Comparison of ENCODE assay signal across 25 cellular contexts in the genomic region with DNA sequence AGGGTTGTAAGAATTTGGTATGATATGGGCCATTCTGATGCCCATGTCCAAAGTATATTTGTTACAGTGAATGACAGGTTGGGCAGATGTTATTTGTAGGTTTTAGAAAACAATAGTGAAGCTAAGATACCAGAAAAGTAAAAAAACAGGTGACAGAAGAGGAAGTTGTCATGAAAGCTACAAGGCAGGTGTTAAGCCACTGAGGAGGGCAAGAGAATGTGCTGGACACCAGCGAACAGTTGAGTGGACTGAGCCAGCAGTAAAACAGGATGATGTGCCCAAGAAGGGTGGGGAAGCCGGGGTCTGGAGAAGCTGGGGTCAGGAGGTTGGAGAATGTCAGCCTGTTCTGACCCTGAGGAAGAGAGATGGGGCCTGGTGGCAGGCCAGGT.
DNase-seq lines count a peak whose midpoint lies in the region; ATAC-seq and TF ChIP-seq lines count a peak whose summit lies in the region.
"Had no signal": no experiment of that assay in that cellular context is flagged by ENCODE, and none has a peak within 500 bp of the region (broad histone marks: within the 10 kb centered on the region; RNA-seq: fewer than 3 reads in every experiment).

No MANE protein-coding gene starts in this region.

- H3K4me3 ChIP-seq in cardiac muscle cell (no peak overlapping the region), psoas muscle (peak overlapping the region; percentile 17), upper lobe of right lung (no peak overlapping the region), A673 (ENCODE audit: low read depth, low read length, poor library complexity, severe bottlenecking) (no peak overlapping the region)
- H3K4me3 ChIP-seq: ascending aorta; BLaER1 treated with 17β-estradiol and CSF1 and Interleukin-3, amounts not matched to agents 10 nM and 100 nM; K562; MG63; thyroid gland had no signal

- intact Hi-C loops in cardiac septum (cut with DNase I) (loop anchor here (1.0 to 5.0 kb wide), 2 partner anchors 43 to 166 kb away; partner anchors contain the start of gene PPP2R5A), psoas muscle (cut with DNase I) (loop anchor here (2.0 to 5.0 kb wide), 3 partner anchors 42 to 118 kb away; no protein-coding TSS in a partner anchor), upper lobe of right lung (cut with DNase I) (no loop called here), A673 (cut with micrococcal nuclease; ENCODE audit: unreplicated experiment) (no loop called here)

- H3K27me3 ChIP-seq in cardiac muscle cell: no peaks in the 10 kb centered on the region
- no peaks in the 10 kb centered on the region for H3K27me3 ChIP-seq in psoas muscle (ENCODE audit: insufficient read depth in 3 of 3, low read length in 2 of 3)
- H3K27me3 ChIP-seq in upper lobe of right lung: no peaks in the 10 kb centered on the region
- H3K27me3 ChIP-seq in A673 (replicated peaks; ENCODE audit: insufficient read depth, low read depth, low read length, poor library complexity): no peaks in the 10 kb centered on the region
- H3K27me3 ChIP-seq: ascending aorta; BLaER1 treated with 17β-estradiol and CSF1 and Interleukin-3, amounts not matched to agents 10 nM and 100 nM; MG63; thyroid gland had no signal

- ATAC-seq in HG03175 (IDR thresholded peaks at IDR 0.05; ENCODE audit: unreplicated experiment) (peak; percentile 43), psoas muscle (peak; percentile 4 to 30 (median 26)), upper lobe of right lung (no peak), GM19463 (IDR thresholded peaks at IDR 0.05; ENCODE audit: unreplicated experiment) (no peak)
- ATAC-seq in effector memory CD8-positive, alpha-beta T cell (replicated peaks): no peak
- ATAC-seq: activated T-helper 17 cell treated with anti-CD3 and anti-CD28 coated beads, Interleukin-2, amount 50 U/mL, for 72 hours had no signal

- no peak for TF ChIP-seq CTCF in cardiac muscle cell (IDR thresholded peaks at IDR 0.05; ENCODE audit: low read depth, low read length)
- no peak for TF ChIP-seq CTCF in psoas muscle (IDR thresholded peaks at IDR 0.05)
- TF ChIP-seq CTCF in upper lobe of right lung (IDR thresholded peaks at IDR 0.05): no peak
- TF ChIP-seq CTCF in A673 (conservative IDR thresholded peaks at IDR 0.05; ENCODE audit: low read depth, low read length): no peak

- no peak overlapping the region for H3K4me3 Mint-ChIP-seq in effector memory CD8-positive, alpha-beta T cell
- H3K4me3 Mint-ChIP-seq: activated T-helper 17 cell treated with anti-CD3 and anti-CD28 coated beads, Interleukin-2, amount 50 U/mL, for 72 hours; naive B cell had no signal

- WGBS in psoas muscle, 3 donors: 14 to 45% (median 26%) methylated on average over 2 of the region's 2 CpGs

- H3K4me1 ChIP-seq in cardiac muscle cell (ENCODE audit: low read depth) (no peaks in the 10 kb centered on the region), psoas muscle (peaks cover 27% of the 10 kb centered on the region), upper lobe of right lung (no peaks in the 10 kb centered on the region), A673 (ENCODE audit: insufficient read depth, low read length, poor library complexity, severe bottlenecking) (no peaks in the 10 kb centered on the region)
- H3K4me1 ChIP-seq: ascending aorta, thyroid gland had no signal

- no TSS peak for BruUV-seq in A673 (replicated peaks; lab: Mats Ljungman, UMichigan)

- POLR2A ChIA-PET in A673 (lab: Charles Lee; ENCODE audit: low non-redundant PET): no interaction called here

- peak overlapping the region; percentile 2 to 42 for H3K27ac Mint-ChIP-seq in effector memory CD8-positive, alpha-beta T cell
- H3K27ac Mint-ChIP-seq: activated T-helper 17 cell treated with anti-CD3 and anti-CD28 coated beads, Interleukin-2, amount 50 U/mL, for 72 hours had no signal

- DNase-seq in cardiac muscle cell (ENCODE audit: low read depth in 1 of 2, low spot score in 1 of 2): no peak
- DNase-seq in cardiac septum (ENCODE audit: low spot score): no peak
- no peak for DNase-seq in effector memory CD8-positive, alpha-beta T cell
- DNase-seq in psoas muscle: no peak
- no peak for DNase-seq in upper lobe of right lung
- DNase-seq in A673 (ENCODE audit: low spot score): no peak
- DNase-seq: central memory CD4-positive, alpha-beta T cell; head of caudate nucleus; MG63; naive B cell; NCI-H1417 treated with DMSO at 0.1 percent for 48 hours; NCI-H2081 treated with DMSO at 0.1 percent for 48 hours; NCI-H345; NCI-H748 treated with DMSO at 0.1 percent for 48 hours; retina; stimulated activated CD4-positive, alpha-beta T cell treated with anti-CD3 and anti-CD28 coated beads, Interleukin-4, amount 100 ng/mL, for 24 hours; stimulated activated naive CD4-positive, alpha-beta T cell treated with Interleukin-2 at 50 U/mL for 16 hours had no signal

- peaks cover 3 to 9% of the 10 kb centered on the region in 2 donors for H3K4me1 Mint-ChIP-seq in effector memory CD8-positive, alpha-beta T cell (ENCODE audit: low read depth in 2 of 2)

- H3K9me3 Mint-ChIP-seq in effector memory CD8-positive, alpha-beta T cell: no peaks in the 10 kb centered on the region
- H3K9me3 Mint-ChIP-seq: activated naive CD4-positive, alpha-beta T cell treated with anti-CD3 and anti-CD28 coated beads, Interleukin-2, amount 50 U/mL, for 72 hours; activated T-helper 17 cell treated with anti-CD3 and anti-CD28 coated beads, Interleukin-2, amount 50 U/mL, for 72 hours; naive B cell had no signal

- H3K9me3 ChIP-seq in cardiac muscle cell (ENCODE audit: low read depth) (no peaks in the 10 kb centered on the region), psoas muscle (no peaks in the 10 kb centered on the region), upper lobe of right lung (no peaks in the 10 kb centered on the region), A673 (ENCODE audit: low read depth, low read length, poor library complexity, severe bottlenecking) (no peaks in the 10 kb centered on the region)
- H3K9me3 ChIP-seq: ascending aorta; BLaER1 treated with 17β-estradiol and CSF1 and Interleukin-3, amounts not matched to agents 10 nM and 100 nM; MG63; thyroid gland had no signal

- no peaks in the 10 kb centered on the region for H3K36me3 Mint-ChIP-seq in effector memory CD8-positive, alpha-beta T cell (ENCODE audit: insufficient read depth)
- H3K36me3 Mint-ChIP-seq: naive B cell had no signal

- CTCF ChIA-PET in A673 (lab: Charles Lee): no interaction called here

- no peaks in the 10 kb centered on the region for H3K36me3 ChIP-seq in cardiac muscle cell
- no peaks in the 10 kb centered on the region for H3K36me3 ChIP-seq in psoas muscle (ENCODE audit: insufficient read depth in 1 of 2, low read depth in 1 of 2)
- no peaks in the 10 kb centered on the region for H3K36me3 ChIP-seq in upper lobe of right lung
- no peaks in the 10 kb centered on the region for H3K36me3 ChIP-seq in A673 (ENCODE audit: insufficient read depth, low read length, poor library complexity, severe bottlenecking)
- H3K36me3 ChIP-seq: ascending aorta, MG63, thyroid gland had no signal

- no peaks in the 10 kb centered on the region for H3K27me3 Mint-ChIP-seq in effector memory CD8-positive, alpha-beta T cell
- H3K27me3 Mint-ChIP-seq: activated T-helper 17 cell treated with anti-CD3 and anti-CD28 coated beads, Interleukin-2, amount 50 U/mL, for 72 hours; naive B cell had no signal

- H3K27ac ChIP-seq in cardiac muscle cell (peak overlapping the region; percentile 43), psoas muscle (peak overlapping the region; percentile 90), upper lobe of right lung (no peak overlapping the region), A673 (ENCODE audit: low read depth, low read length, poor library complexity, severe bottlenecking) (no peak overlapping the region)
- H3K27ac ChIP-seq: BLaER1 treated with 17β-estradiol and CSF1 and Interleukin-3, amounts not matched to agents 10 nM and 100 nM; thyroid gland had no signal

Comparison
In these comparisons a context has a peak if more than half of its experiments do, and no peak if none do; other contexts are left out.
1. H3K27ac ChIP-seq: peak in cardiac muscle cell (single experiment) and psoas muscle (single experiment); none in upper lobe of right lung (single experiment) and A673 (single experiment).
2. ATAC-seq: peak in HG03175 (single experiment) and psoas muscle (4 of 4); none in effector memory CD8-positive, alpha-beta T cell (single experiment), upper lobe of right lung (single experiment) and GM19463 (single experiment).
3. intact Hi-C loops: an anchor here in cardiac septum (1.0 to 5.0 kb wide) and psoas muscle (2.0 to 5.0 kb wide); none called in upper lobe of right lung and A673.